ENCODE assay signal across 13 cellular contexts in genomic region chr2:51120754-51121280, GRCh38.
"Had no signal": no experiment of that assay in that cellular context is flagged by ENCODE, and none has a peak within 500 bp of the region (broad histone marks: within the 10 kb centered on the region; RNA-seq: fewer than 3 reads in every experiment).

No MANE protein-coding gene starts in this region.

- H3K4me1 ChIP-seq: gastrocnemius medialis, parathyroid adenoma, thyroid gland had no signal

- H2AFZ ChIP-seq: parathyroid adenoma had no signal

- H3K4me3 ChIP-seq: gastrocnemius medialis, thyroid gland had no signal

- H3K9me3 ChIP-seq: gastrocnemius medialis, neutrophil, thyroid gland had no signal

- H3K27me3 ChIP-seq: gastrocnemius medialis, neutrophil, thyroid gland had no signal

- H3K79me2 ChIP-seq: parathyroid adenoma had no signal

- H3K36me3 ChIP-seq: gastrocnemius medialis, neutrophil, thyroid gland had no signal

- DNase-seq: activated CD4-positive, alpha-beta T cell treated with anti-CD3 and anti-CD28 coated beads, Interleukin-2, amount 50 U/mL, for 48 hours; activated naive CD4-positive, alpha-beta T cell treated with Interleukin-2 at 50 U/mL for 16 hours; effector memory CD8-positive, alpha-beta T cell; gastrocnemius medialis; naive thymus-derived CD4-positive, alpha-beta T cell; thyroid gland had no signal

- H3K9ac ChIP-seq: parathyroid adenoma had no signal

- H3K27ac ChIP-seq: epithelial cell of prostate, gastrocnemius medialis, neutrophil, parathyroid adenoma, thyroid gland, VCaP had no signal

- ATAC-seq: activated T-helper 17 cell treated with anti-CD3 and anti-CD28 coated beads, Interleukin-2, amount 50 U/mL, for 72 hours; effector memory CD8-positive, alpha-beta T cell; gastrocnemius medialis; left lobe of liver; naive thymus-derived CD4-positive, alpha-beta T cell; stimulated activated effector memory CD8-positive, alpha-beta T cell treated with anti-CD3 and anti-CD28 coated beads, Interleukin-12 subunit alpha, Interleukin-12 subunit beta, amount 100 ng/mL, for 72 hours had no signal
